ENCODE assay signal across 29 cellular contexts in the genomic region with DNA sequence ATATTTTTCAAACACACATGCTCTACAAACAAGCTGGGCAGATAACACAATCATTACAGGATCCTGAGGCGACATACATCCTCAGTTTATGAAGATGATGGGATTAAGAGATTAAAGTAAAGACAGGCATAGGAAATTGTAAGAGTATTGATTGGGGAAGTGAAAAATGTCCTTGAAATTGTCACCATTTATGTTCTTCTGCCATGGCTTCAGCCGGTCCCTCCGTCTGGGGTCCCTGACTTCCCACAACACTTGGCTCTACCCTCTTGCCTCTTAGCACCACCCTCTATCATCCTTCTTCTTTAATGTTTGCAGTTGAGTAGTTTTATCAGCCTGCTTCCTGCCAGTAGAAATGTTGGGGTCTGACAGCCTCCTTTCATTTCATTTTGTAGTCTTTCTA.
DNase-seq lines count a peak whose midpoint lies in the region; ATAC-seq, FAIRE-seq and TF ChIP-seq lines count a peak whose summit lies in the region.
"Had no signal": no experiment of that assay in that cellular context is flagged by ENCODE, and none has a peak within 500 bp of the region (broad histone marks: within the 10 kb centered on the region; RNA-seq: fewer than 3 reads in every experiment).

No MANE protein-coding gene starts in this region.

- no peaks in the 10 kb centered on the region for H3K9me1 ChIP-seq in K562 (ENCODE audit: control insufficient read depth, insufficient read depth, low read length)

- BruUV-seq in HepG2 (replicated peaks; lab: Mats Ljungman, UMichigan) (no TSS peak), K562 (replicated peaks; lab: Mats Ljungman, UMichigan) (no TSS peak)

- H3K4me1 ChIP-seq in HepG2 (ENCODE audit: insufficient read depth, low read length) (no peaks in the 10 kb centered on the region), right lobe of liver (no peaks in the 10 kb centered on the region), A549 (no peaks in the 10 kb centered on the region), K562 (replicated peaks in 1 of 2; ENCODE audit: control insufficient read depth in 2 of 2, insufficient read depth in 2 of 2, low read length in 2 of 2) (no peaks in the 10 kb centered on the region)
- H3K4me1 ChIP-seq: BE2C, Caco-2 had no signal

- CTCF ChIA-PET in HepG2 (lab: Yijun Ruan, JAX; ENCODE audit: low intra/inter-chr PET ratio, low total read pairs) (no interaction called here), A549 (lab: Yijun Ruan, JAX) (no interaction called here), K562 (lab: Yijun Ruan, JAX; ENCODE audit: low intra/inter-chr PET ratio) (no interaction called here)

- H3K9ac ChIP-seq in HepG2 (ENCODE audit: insufficient read depth, low read depth, low read length) (no peak overlapping the region), K562 (ENCODE audit: insufficient read depth in 1 of 2, low read depth in 2 of 2, low read length in 2 of 2) (no peak overlapping the region)
- H3K9ac ChIP-seq: BLaER1; BLaER1 treated with 17β-estradiol and CSF1 and Interleukin-3, amounts not matched to agents 10 nM and 100 nM had no signal

- H3K79me2 ChIP-seq in HepG2 (ENCODE audit: insufficient read depth, low read length) (no peaks in the 10 kb centered on the region), K562 (ENCODE audit: control insufficient read depth, insufficient read depth, low read length) (no peaks in the 10 kb centered on the region)

- POLR2A ChIA-PET in HepG2 (lab: Yijun Ruan, JAX), result no interaction called here
- POLR2A ChIA-PET in A549 (lab: Yijun Ruan, JAX), result no interaction called here
- POLR2A ChIA-PET in K562 (lab: Yijun Ruan, JAX), result no interaction called here

- 41% methylated on average over 3 of the region's 3 CpGs for WGBS in HepG2 (ENCODE audit: low lambda C conversion rate)
- 63% methylated on average over 3 of the region's 3 CpGs for WGBS in right lobe of liver (ENCODE audit: insufficient coverage, low coverage, low lambda C conversion rate, missing lambda C conversion rate)
- WGBS in A549 (ENCODE audit: missing lambda C conversion rate), result 55% methylated on average over 3 of the region's 3 CpGs
- 3% methylated on average over 3 of the region's 3 CpGs for WGBS in K562 (ENCODE audit: insufficient coverage, low coverage, missing lambda C conversion rate)

- intact Hi-C loops in HepG2 (cut with micrococcal nuclease; ENCODE audit: unreplicated experiment) (no loop called here), right lobe of liver (cut with DNase I) (no loop called here), K562 (cut with micrococcal nuclease) (no loop called here), left colon (cut with DNase I, micrococcal nuclease) (no loop called here)

- TF ChIP-seq POLR2A in HepG2 (IDR thresholded peaks at IDR 0.05; ENCODE audit: insufficient read depth in 1 of 2, low read depth in 2 of 2, low read length in 2 of 2), result no peak
- TF ChIP-seq POLR2A in right lobe of liver (IDR thresholded peaks at IDR 0.05), result no peak
- no peak for TF ChIP-seq POLR2A in A549 (IDR thresholded peaks at IDR 0.05; ENCODE audit: low read length)
- no peak for TF ChIP-seq POLR2A in K562 (conservative IDR thresholded peaks at IDR 0.05)

- H3K4me3 ChIP-seq in HepG2 (replicated peaks in 1 of 3; ENCODE audit: insufficient read depth in 1 of 3, low read depth in 2 of 3, low read length in 3 of 3) (no peak overlapping the region), right lobe of liver (no peak overlapping the region), A549 (no peak overlapping the region), K562 (no peak overlapping the region)
- H3K4me3 ChIP-seq: BLaER1; BLaER1 treated with 17β-estradiol and CSF1 and Interleukin-3, amounts not matched to agents 10 nM and 100 nM had no signal

- no peak for TF ChIP-seq RAD21 in HepG2 (CRISPR knock-in tag; IDR thresholded peaks at IDR 0.05)
- no peak for TF ChIP-seq RAD21 in A549 (conservative IDR thresholded peaks at IDR 0.05 in 1 of 2, IDR thresholded peaks at IDR 0.05 in 1 of 2)
- no peak for TF ChIP-seq RAD21 in K562 (CRISPR knock-in tag; conservative IDR thresholded peaks at IDR 0.05 in 1 of 2, IDR thresholded peaks at IDR 0.05 in 1 of 2)

- no peak overlapping the region for H3K4me2 ChIP-seq in HepG2 (ENCODE audit: low read depth, low read length)
- H3K4me2 ChIP-seq in A549, result no peak overlapping the region
- H3K4me2 ChIP-seq in K562 (ENCODE audit: insufficient read depth, low read length), result no peak overlapping the region
- H3K4me2 ChIP-seq: BLaER1; BLaER1 treated with 17β-estradiol and CSF1 and Interleukin-3, amounts not matched to agents 10 nM and 100 nM had no signal

- FAIRE-seq in HepG2 (lab: Jason Lieb, UNC) (no peak), A549 (lab: Jason Lieb, UNC) (no peak), K562 (lab: Jason Lieb, UNC) (no peak)
- FAIRE-seq: A204.1, D721Med had no signal

- DNase-seq in HepG2 (ENCODE audit: low spot score) (no peak), right lobe of liver (no peak), A549 (ENCODE audit: low read depth in 1 of 2, low spot score in 1 of 2) (no peak), K562 (ENCODE audit: extremely low read depth in 1 of 4, low spot score in 3 of 4) (no peak), left colon (no peak)
- DNase-seq in stimulated activated CD4-positive, alpha-beta T cell treated with anti-CD3 and anti-CD28 coated beads, Interleukin-4, amount 100 ng/mL, for 1 hour, result no peak
- DNase-seq: 8988T; ACHN; AML-193; BE2C; C1 segment of cervical spinal cord; CD4-positive, alpha-beta T cell; CD4-positive, CD25-positive, alpha-beta regulatory T cell; CD8-positive, alpha-beta memory T cell; CD8-positive, alpha-beta T cell; COR-L47; DMS 273 treated with DMSO at 0.1 percent for 48 hours; DMS153; DMS79; DMS79 treated with DMSO at 0.1 percent for 48 hours; DND-41; EL had no signal

- H2AFZ ChIP-seq in HepG2 (ENCODE audit: low read length), result no peak overlapping the region
- H2AFZ ChIP-seq in K562 (ENCODE audit: low read depth, low read length), result no peak overlapping the region

- H3K27ac ChIP-seq in HepG2 (ENCODE audit: extremely low read length, insufficient read depth, low read length), result no peak overlapping the region
- no peak overlapping the region for H3K27ac ChIP-seq in right lobe of liver
- no peak overlapping the region for H3K27ac ChIP-seq in A549
- H3K27ac ChIP-seq in K562 (ENCODE audit: extremely low read depth, low read depth, low read length), result no peak overlapping the region
- H3K27ac ChIP-seq: 22Rv1; BLaER1; BLaER1 treated with 17β-estradiol and CSF1 and Interleukin-3, amounts not matched to agents 10 nM and 100 nM; C4-2B had no signal

- in situ Hi-C loops in HepG2 (cut with HindIII; ENCODE audit: extremely low pct_ligation_motif_present, low pct_unique_long_range_greater_than_20kb) (no loop called here), K562 (cut with MboI) (no loop called here)

- H3K9me3 ChIP-seq in HepG2 (ENCODE audit: low read length) (peaks cover 30% of the 10 kb centered on the region), right lobe of liver (no peaks in the 10 kb centered on the region), A549 (peaks cover 20% of the 10 kb centered on the region), K562 (replicated peaks; ENCODE audit: control insufficient read depth, insufficient read depth, low read depth, low read length) (no peaks in the 10 kb centered on the region)
- H3K9me3 ChIP-seq: BE2C had no signal

- H4K20me1 ChIP-seq in HepG2 (ENCODE audit: insufficient read depth, low read length), result no peaks in the 10 kb centered on the region
- H4K20me1 ChIP-seq in K562 (replicated peaks; ENCODE audit: control insufficient read depth, insufficient read depth, low read length), result no peaks in the 10 kb centered on the region
- H4K20me1 ChIP-seq: BLaER1; BLaER1 treated with 17β-estradiol and CSF1 and Interleukin-3, amounts not matched to agents 10 nM and 100 nM had no signal

- ATAC-seq in HepG2 (no peak), right lobe of liver (no peak), A549 (no peak), K562 (no peak), left colon (no peak)
- ATAC-seq: CD8-positive, alpha-beta T cell had no signal

- H3K36me3 ChIP-seq in HepG2 (replicated peaks in 1 of 2; ENCODE audit: control insufficient read depth in 1 of 2, insufficient read depth in 2 of 2, low read length in 2 of 2) (no peaks in the 10 kb centered on the region), right lobe of liver (no peaks in the 10 kb centered on the region), K562 (ENCODE audit: control insufficient read depth, insufficient read depth, low read length) (no peaks in the 10 kb centered on the region)
- H3K36me3 ChIP-seq: BE2C; BLaER1; BLaER1 treated with 17β-estradiol and CSF1 and Interleukin-3, amounts not matched to agents 10 nM and 100 nM had no signal

- no peaks in the 10 kb centered on the region for H3K27me3 ChIP-seq in HepG2 (ENCODE audit: control insufficient read depth in 1 of 2, insufficient read depth in 2 of 2, low read length in 2 of 2)
- H3K27me3 ChIP-seq in right lobe of liver, result no peaks in the 10 kb centered on the region
- no peaks in the 10 kb centered on the region for H3K27me3 ChIP-seq in K562 (ENCODE audit: control insufficient read depth in 2 of 2, insufficient read depth in 2 of 2, low read length in 2 of 2)
- H3K27me3 ChIP-seq: BE2C; BLaER1; BLaER1 treated with 17β-estradiol and CSF1 and Interleukin-3, amounts not matched to agents 10 nM and 100 nM had no signal

- TF ChIP-seq EP300 in HepG2 (IDR thresholded peaks at IDR 0.05; ENCODE audit: low read depth in 2 of 2, low read length in 2 of 2), result no peak
- no peak for TF ChIP-seq EP300 in HepG2 (CRISPR knock-in tag; IDR thresholded peaks at IDR 0.05; ENCODE audit: borderline replicate concordance)
- TF ChIP-seq EP300 in A549 (IDR thresholded peaks at IDR 0.05), result no peak
- no peak for TF ChIP-seq EP300 in K562 (IDR thresholded peaks at IDR 0.05; ENCODE audit: low read length)

- no peak for TF ChIP-seq CTCF in HepG2 (CRISPR knock-in tag; IDR thresholded peaks at IDR 0.05)
- no peak for TF ChIP-seq CTCF in right lobe of liver (IDR thresholded peaks at IDR 0.05)
- no peak for TF ChIP-seq CTCF in A549 (IDR thresholded peaks at IDR 0.05)
- no peak for TF ChIP-seq CTCF in K562 (IDR thresholded peaks at IDR 0.05 in 2 of 3, conservative IDR thresholded peaks at IDR 0.05 in 1 of 3; ENCODE audit: insufficient read depth in 2 of 3, low read depth in 1 of 3, low read length in 3 of 3)

TF ChIP-seq in HepG2, 621 proteins besides CTCF, POLR2A, EP300 and RAD21 (continues in another document):
- no peak for TF ChIP-seq SP5 (CRISPR knock-in tag; IDR thresholded peaks at IDR 0.05; ENCODE audit: borderline replicate concordance, low read depth)
- no peak for TF ChIP-seq KLF11 (CRISPR knock-in tag; IDR thresholded peaks at IDR 0.05)

TF ChIP-seq in A549, 52 proteins besides CTCF, POLR2A, EP300 and RAD21:
- no peak for TF ChIP-seq BHLHE40 (IDR thresholded peaks at IDR 0.05; ENCODE audit: low read depth, low read length)
- peak; percentile 34 for TF ChIP-seq ZFP36 (IDR thresholded peaks at IDR 0.05; ENCODE audit: borderline replicate concordance, partially characterized antibody)
- no peak for TF ChIP-seq EHMT2 (IDR thresholded peaks at IDR 0.05; ENCODE audit: low read depth)
TF ChIP-seq in A549: peak in this region for 1.

TF ChIP-seq in K562, 482 proteins besides CTCF, POLR2A, EP300 and RAD21:
- TF ChIP-seq RBM25 (IDR thresholded peaks at IDR 0.05; ENCODE audit: low read depth, low read length, severe bottlenecking), result peak; percentile 31
- no peak for TF ChIP-seq ZNF830 (CRISPR knock-in tag; IDR thresholded peaks at IDR 0.05)
